ENCODE assay signal across 14 cellular contexts in genomic region chr16:11603331-11603750, GRCh38. TPM values are rescaled to one million over a fixed set of nuclear protein-coding genes. Genes with fewer than 3 reads are reported as not detected.
DNase-seq lines count a peak whose midpoint lies in the region; ATAC-seq and TF ChIP-seq lines count a peak whose summit lies in the region.
"Had no signal": no experiment of that assay in that cellular context is flagged by ENCODE, and none has a peak within 500 bp of the region (broad histone marks: within the 10 kb centered on the region; RNA-seq: fewer than 3 reads in every experiment).

No MANE protein-coding gene starts in this region.

- H3K36me3 ChIP-seq in left lung (no peaks in the 10 kb centered on the region), tibial nerve (no peaks in the 10 kb centered on the region)

- DNase-seq in NCI-H1417 (lab: John Stamatoyannopoulos, UW), result peak in 2 of 3 experiments; percentile 3 to 7
- DNase-seq in NCI-H1417 treated with DMSO at 0.1 percent for 48 hours (lab: John Stamatoyannopoulos, UW), result no peak
- DNase-seq in ecto neural progenitor cell (ENCODE audit: low spot score), result peak; percentile 75
- no peak for DNase-seq in left lung
- DNase-seq in tibial nerve (ENCODE audit: low spot score in 2 of 2), result no peak
- no peak for DNase-seq in hippocampal formation (lab: John Stamatoyannopoulos, UW)
- DNase-seq: activated naive CD4-positive, alpha-beta T cell treated with anti-CD3 and anti-CD28 coated beads, Interleukin-2, amount 50 U/mL, for 16 hours; CD8-positive, alpha-beta memory T cell; islet precursor cell; NCI-H1694; stimulated activated CD4-positive, alpha-beta T cell treated with anti-CD3 and anti-CD28 coated beads, Interleukin-12 subunit alpha, Interleukin-12 subunit beta, amount 100 ng/mL, for 4 hours had no signal

- no peaks in the 10 kb centered on the region for H3K27me3 ChIP-seq in left lung
- H3K27me3 ChIP-seq in tibial nerve, result no peaks in the 10 kb centered on the region

- TF ChIP-seq CTCF in left lung (IDR thresholded peaks at IDR 0.05) (no peak), tibial nerve (IDR thresholded peaks at IDR 0.05) (no peak)

- TF ChIP-seq EP300 in tibial nerve (IDR thresholded peaks at IDR 0.05), result no peak

- intact Hi-C loops in left lung (cut with DNase I), result no loop called here

- H3K27ac ChIP-seq in left lung (peak overlapping the region; percentile 19 to 71), tibial nerve (peak overlapping the region in 3 of 4 donors; percentile 29 to 68 (median 67))
- H3K27ac ChIP-seq: 22Rv1 had no signal

- H3K9me3 ChIP-seq in left lung (no peaks in the 10 kb centered on the region), tibial nerve (no peaks in the 10 kb centered on the region)

- no peak for ATAC-seq in left lung
- no peak for ATAC-seq in GM21529 (IDR thresholded peaks at IDR 0.05; ENCODE audit: unreplicated experiment)
- ATAC-seq in GM18517 (IDR thresholded peaks at IDR 0.05; ENCODE audit: unreplicated experiment), result no peak

- no peak for TF ChIP-seq POLR2A in tibial nerve (IDR thresholded peaks at IDR 0.05)

- peaks cover 0 to 54% of the 10 kb centered on the region in 2 donors for H3K4me1 ChIP-seq in left lung
- peaks cover 0 to 16% (median 4%) of the 10 kb centered on the region in 4 donors for H3K4me1 ChIP-seq in tibial nerve

- 18 to 27% methylated on average over 12 of the region's 12 CpGs for WGBS in tibial nerve, 2 donors

- H3K4me3 ChIP-seq in left lung, result no peak overlapping the region
- H3K4me3 ChIP-seq in tibial nerve, result no peak overlapping the region

RNA-seq across cellular contexts. Expression of gene LITAF, which starts 16.6 kb away (rescaled TPM):
- total RNA-seq in left lung (100 to 1,000 TPM; 125 to 277 TPM), tibial nerve (10 to 100 TPM; 54.8 to 73.0 (median 65.3) TPM)

Comparison
In these comparisons a context has a peak if more than half of its experiments do, and no peak if none do; other contexts are left out.
1. DNase-seq: peak in NCI-H1417 (2 of 3) and ecto neural progenitor cell (single experiment); none in NCI-H1417 treated with DMSO at 0.1 percent for 48 hours (single experiment), left lung (0 of 2), tibial nerve (0 of 2) and hippocampal formation (0 of 2).